Comparison of ENCODE assay signal across 14 cellular contexts in genomic region chr2:121185571-121186074, GRCh38.
DNase-seq lines count a peak whose midpoint lies in the region; ATAC-seq, FAIRE-seq and TF ChIP-seq lines count a peak whose summit lies in the region.
"Had no signal": no experiment of that assay in that cellular context is flagged by ENCODE, and none has a peak within 500 bp of the region (broad histone marks: within the 10 kb centered on the region; RNA-seq: fewer than 3 reads in every experiment).

No MANE protein-coding gene starts in this region.

- H3K27me3 Mint-ChIP-seq in activated CD8-positive, alpha-beta T cell treated with anti-CD3 and anti-CD28 coated beads for 36 hours, result no peaks in the 10 kb centered on the region
- H3K27me3 Mint-ChIP-seq: activated CD4-positive, alpha-beta memory T cell treated with anti-CD3 and anti-CD28 coated beads, Interleukin-2, amount 10 ng/mL, durations not matched to agents 7 days and 5 days had no signal

- no peaks in the 10 kb centered on the region for H3K36me3 Mint-ChIP-seq in activated CD8-positive, alpha-beta T cell treated with anti-CD3 and anti-CD28 coated beads for 36 hours (ENCODE audit: low read depth)

- no peaks in the 10 kb centered on the region for H3K4me1 Mint-ChIP-seq in activated CD8-positive, alpha-beta T cell treated with anti-CD3 and anti-CD28 coated beads for 36 hours (ENCODE audit: low read depth)
- H3K4me1 Mint-ChIP-seq: activated CD4-positive, alpha-beta memory T cell treated with anti-CD3 and anti-CD28 coated beads, Interleukin-2, amount 10 ng/mL, durations not matched to agents 7 days and 5 days had no signal

- POLR2A ChIA-PET in RWPE1 (lab: Yijun Ruan, JAX; ENCODE audit: low non-redundant PET), result no interaction called here
- POLR2A ChIA-PET in activated CD8-positive, alpha-beta T cell treated with anti-CD3 and anti-CD28 coated beads for 36 hours (lab: Charles Lee), result no interaction called here

- no peak for FAIRE-seq in urothelium cell line (lab: Jason Lieb, UNC)
- FAIRE-seq: K562 had no signal

- peak; percentile 65 for ATAC-seq in Right ventricle myocardium superior (ENCODE audit: poor library complexity)
- no peak for ATAC-seq in activated CD8-positive, alpha-beta T cell treated with anti-CD3 and anti-CD28 coated beads for 36 hours
- ATAC-seq: K562 had no signal

- no peak overlapping the region for H3K4me3 ChIP-seq in right atrium auricular region
- H3K4me3 ChIP-seq: adrenal gland, K562, uterus had no signal

- no peak for DNase-seq in Right ventricle myocardium superior
- DNase-seq in right atrium auricular region (ENCODE audit: low spot score), result no peak
- DNase-seq in RWPE1 (ENCODE audit: low spot score), result peak; percentile 60
- DNase-seq in inferior parietal cortex (ENCODE audit: extremely low spot score), result peak; percentile 21
- DNase-seq in urothelium cell line (ENCODE audit: low spot score), result peak; percentile 96
- no peak for DNase-seq in activated CD8-positive, alpha-beta T cell treated with anti-CD3 and anti-CD28 coated beads for 36 hours
- no peak for DNase-seq in T1000 (lab: John Stamatoyannopoulos, UW)
- DNase-seq in NCI-H524 treated with DMSO at 0.1 percent for 48 hours (lab: John Stamatoyannopoulos, UW), result no peak
- DNase-seq: ACHN; activated CD4-positive, alpha-beta memory T cell treated with anti-CD3 and anti-CD28 coated beads, Interleukin-2, amount 10 ng/mL, durations not matched to agents 7 days and 5 days; adrenal gland; uterus had no signal

- no peak overlapping the region for H3K27ac Mint-ChIP-seq in activated CD8-positive, alpha-beta T cell treated with anti-CD3 and anti-CD28 coated beads for 36 hours
- H3K27ac Mint-ChIP-seq: activated CD4-positive, alpha-beta memory T cell treated with anti-CD3 and anti-CD28 coated beads, Interleukin-2, amount 10 ng/mL, durations not matched to agents 7 days and 5 days; nephron had no signal

- H3K4me1 ChIP-seq in right atrium auricular region, result no peaks in the 10 kb centered on the region
- H3K4me1 ChIP-seq: adrenal gland, uterus had no signal

- intact Hi-C loops in Right ventricle myocardium superior (cut with DNase I), result no loop called here
- intact Hi-C loops in activated CD8-positive, alpha-beta T cell treated with anti-CD3 and anti-CD28 coated beads for 36 hours (cut with micrococcal nuclease), result no loop called here

- H3K27ac ChIP-seq in right atrium auricular region (no peak overlapping the region), RWPE1 (peak overlapping the region; percentile 84)
- H3K27ac ChIP-seq: adrenal gland, uterus had no signal

- TF ChIP-seq CTCF in right atrium auricular region (IDR thresholded peaks at IDR 0.05) (no peak), RWPE1 (conservative IDR thresholded peaks at IDR 0.05; ENCODE audit: low read depth) (no peak)
- TF ChIP-seq CTCF in activated CD8-positive, alpha-beta T cell treated with anti-CD3 and anti-CD28 coated beads for 36 hours (IDR thresholded peaks at IDR 0.05), result no peak

- H3K36me3 ChIP-seq in right atrium auricular region, result no peaks in the 10 kb centered on the region
- H3K36me3 ChIP-seq: adrenal gland, uterus had no signal

- H3K9me3 ChIP-seq in right atrium auricular region, result no peaks in the 10 kb centered on the region
- H3K9me3 ChIP-seq: adrenal gland, uterus had no signal

- CTCF ChIA-PET in RWPE1 (lab: Yijun Ruan, JAX), result interaction anchor here (0.5 to 1.1 kb wide), 2 partner anchors 41 to 613 kb away, joined by 3 read pairs; no protein-coding TSS in a partner anchor
- CTCF ChIA-PET in activated CD8-positive, alpha-beta T cell treated with anti-CD3 and anti-CD28 coated beads for 36 hours (lab: Charles Lee), result interaction anchor here (0.8 kb wide), 1 partner anchor 57 kb away, joined by 3 read pairs; no protein-coding TSS in a partner anchor

- no peaks in the 10 kb centered on the region for H3K27me3 ChIP-seq in right atrium auricular region
- H3K27me3 ChIP-seq: adrenal gland, uterus had no signal

- no peaks in the 10 kb centered on the region for H3K9me3 Mint-ChIP-seq in activated CD8-positive, alpha-beta T cell treated with anti-CD3 and anti-CD28 coated beads for 36 hours
- H3K9me3 Mint-ChIP-seq: activated CD4-positive, alpha-beta memory T cell treated with anti-CD3 and anti-CD28 coated beads, Interleukin-2, amount 10 ng/mL, durations not matched to agents 7 days and 5 days; nephron had no signal

- no peak overlapping the region for H3K4me3 Mint-ChIP-seq in activated CD8-positive, alpha-beta T cell treated with anti-CD3 and anti-CD28 coated beads for 36 hours
- H3K4me3 Mint-ChIP-seq: activated CD4-positive, alpha-beta memory T cell treated with anti-CD3 and anti-CD28 coated beads, Interleukin-2, amount 10 ng/mL, durations not matched to agents 7 days and 5 days; nephron had no signal

Comparison
In these comparisons a context has a peak if more than half of its experiments do, and no peak if none do; other contexts are left out.
1. DNase-seq: peak in RWPE1 (single experiment), inferior parietal cortex (single experiment) and urothelium cell line (single experiment); none in Right ventricle myocardium superior (single experiment), right atrium auricular region (single experiment), activated CD8-positive, alpha-beta T cell treated with anti-CD3 and anti-CD28 coated beads for 36 hours (single experiment), T1000 (single experiment) and NCI-H524 treated with DMSO at 0.1 percent for 48 hours (single experiment).